In genomic region chr3:51968175-51968681, GRCh38 we compare ENCODE assay signal across 8 cellular contexts. TPM values are rescaled to one million over a fixed set of nuclear protein-coding genes. Genes with fewer than 3 reads are reported as not detected.
DNase-seq lines count a peak whose midpoint lies in the region; ATAC-seq and TF ChIP-seq lines count a peak whose summit lies in the region.

No MANE protein-coding gene starts in this region.

- H3K4me3 ChIP-seq in BJ (ENCODE audit: low read depth, low read length) = peak overlapping the region; percentile 45
- H3K4me3 ChIP-seq in HUES64 (ENCODE audit: low read length) = peak overlapping the region; percentile 81
- peak overlapping the region; percentile 58 for H3K4me3 ChIP-seq in astrocyte of the spinal cord (ENCODE audit: low read depth, low read length)
- peak overlapping the region; percentile 61 to 95 (median 67) for H3K4me3 ChIP-seq in thyroid gland (replicated peaks in 1 of 3)

- intact Hi-C loops in left colon (cut with DNase I, micrococcal nuclease) (no loop called here), thyroid gland (cut with DNase I) (no loop called here)

- ATAC-seq in left colon (peak; percentile 15), HG02623 (IDR thresholded peaks at IDR 0.05; ENCODE audit: unreplicated experiment) (no peak)

- POLR2A ChIA-PET in BJ (lab: Charles Lee) = no interaction called here

- DNase-seq in BJ (ENCODE audit: low read depth) = no peak
- no peak for DNase-seq in astrocyte of the spinal cord (ENCODE audit: low read depth, low spot score)
- DNase-seq in left colon = peak in 1 of 2 donors; percentile 48
- peak in 1 of 2 donors; percentile 36 for DNase-seq in thyroid gland
- DNase-seq in A172 (ENCODE audit: low spot score) = no peak
- DNase-seq in Ammon's horn (ENCODE audit: low spot score) = no peak

- TF ChIP-seq CTCF in BJ (IDR thresholded peaks at IDR 0.05; ENCODE audit: insufficient read depth, low read depth, low read length) (no peak), astrocyte of the spinal cord (IDR thresholded peaks at IDR 0.05; ENCODE audit: low read depth, low read length) (no peak), thyroid gland (IDR thresholded peaks at IDR 0.05) (no peak)

- CTCF ChIA-PET in BJ (lab: Yijun Ruan, JAX) = interaction anchor here (2.4 to 4.0 kb wide), 2 partner anchors 14 to 26 kb away, joined by 9 to 32 read pairs; partner anchors contain the start of genes ACY1, PARP3 and RRP9

- H3K4me1 ChIP-seq in HUES64 (ENCODE audit: insufficient read depth, low read length) = peaks cover 29% of the 10 kb centered on the region
- H3K4me1 ChIP-seq in thyroid gland = peaks cover 10 to 19% of the 10 kb centered on the region in 2 donors

- H3K9ac ChIP-seq in HUES64 (ENCODE audit: low read depth, low read length) = peak overlapping the region; percentile 95

- H3K9me3 ChIP-seq in HUES64 (ENCODE audit: insufficient read depth, low read depth, low read length) = no peaks in the 10 kb centered on the region
- H3K9me3 ChIP-seq in thyroid gland = no peaks in the 10 kb centered on the region

- no peaks in the 10 kb centered on the region for H3K27me3 ChIP-seq in BJ (ENCODE audit: control insufficient read depth, insufficient read depth, low read length)
- peaks cover 7% of the 10 kb centered on the region; the same call in 1 of the 2 replicates for H3K27me3 ChIP-seq in HUES64 (ENCODE audit: insufficient read depth, low read length)
- no peaks in the 10 kb centered on the region for H3K27me3 ChIP-seq in thyroid gland

- TF ChIP-seq POLR2A in thyroid gland (IDR thresholded peaks at IDR 0.05) = no peak

- H3K36me3 ChIP-seq in BJ (ENCODE audit: control insufficient read depth, insufficient read depth, low read length) (no peaks in the 10 kb centered on the region; the same call in 1 of the 2 replicates), HUES64 (ENCODE audit: insufficient read depth, low read length) (no peaks in the 10 kb centered on the region), thyroid gland (no peaks in the 10 kb centered on the region)

- WGBS in HUES64 = 7% methylated on average over 4 of the region's 11 CpGs
- WGBS in thyroid gland, 2 donors = 9 to 17% methylated on average over 7 to 10 of the region's 11 CpGs

- H3K27ac ChIP-seq in HUES64 (ENCODE audit: low read depth, low read length) (peak overlapping the region; percentile 94), thyroid gland (peak overlapping the region; percentile 78 to 83 (median 82))

- in situ Hi-C loops in astrocyte of the spinal cord (cut with HindIII; ENCODE audit: low sequenced_read_pairs) = no loop called here

RNA-seq across cellular contexts. Expression of gene PCBP4, which starts 1.0 kb away (rescaled TPM):
- polyA plus RNA-seq in BJ (2011; rRNA removed) = 55.9 and 88.7 TPM in 2 replicates
- 44.2 and 76.7 TPM in 2 replicates for polyA minus RNA-seq in BJ (2011; rRNA and poly(A)+ RNA removed)
- 28.1 TPM for polyA plus RNA-seq in HUES64 (2013, experiment 1 of 2)
- polyA plus RNA-seq in HUES64 (2013, experiment 2 of 2) = 39.0 TPM
- total RNA-seq in left colon (10 to 100 TPM; 23.3 to 27.4 TPM), thyroid gland (10 to 100 TPM; 22.2 to 66.2 (median 41.1) TPM)
- total RNA-seq in A172 (2014; rRNA removed; shearing (Covaris generic)) = 99.7 and 107 TPM in 2 replicates

RNA-seq across cellular contexts. Expression of gene ABHD14B, which starts 5.6 kb away (rescaled TPM):
- polyA plus RNA-seq in BJ (2011; rRNA removed) = 53.6 and 61.1 TPM in 2 replicates
- polyA minus RNA-seq in BJ (2011; rRNA and poly(A)+ RNA removed) = 24.5 and 35.5 TPM in 2 replicates
- polyA plus RNA-seq in HUES64 (2013, experiment 1 of 2) = 2.8 TPM
- polyA plus RNA-seq in HUES64 (2013, experiment 2 of 2) = 4.8 TPM
- 10 to 100 TPM; 81.5 to 96.7 TPM for total RNA-seq in left colon
- total RNA-seq in thyroid gland = 10 to 100 TPM; 64.5 to 94.9 (median 87.8) TPM
- total RNA-seq in A172 (2014; rRNA removed; shearing (Covaris generic)) = 21.2 and 21.5 TPM in 2 replicates

RNA-seq across cellular contexts. Expression of gene ABHD14A, which starts 6.6 kb away (rescaled TPM):
- polyA plus RNA-seq in BJ (2011; rRNA removed) = 10.7 and 16.5 TPM in 2 replicates
- 7.0 and 8.8 TPM in 2 replicates for polyA minus RNA-seq in BJ (2011; rRNA and poly(A)+ RNA removed)
- 4.6 TPM for polyA plus RNA-seq in HUES64 (2013, experiment 1 of 2)
- 6.8 TPM for polyA plus RNA-seq in HUES64 (2013, experiment 2 of 2)
- total RNA-seq in left colon (1 to 10 TPM; 6.1 to 8.6 TPM), thyroid gland (10 to 100 TPM; 20.0 to 91.9 (median 49.3) TPM)
- 4.2 and 10.2 TPM in 2 replicates for total RNA-seq in A172 (2014; rRNA removed; shearing (Covaris generic))

RNA-seq across cellular contexts. Expression of gene GPR62, which starts 13.0 kb away (rescaled TPM):
- polyA plus RNA-seq in BJ (2011; rRNA removed) = not detected in 2 replicates
- polyA minus RNA-seq in BJ (2011; rRNA and poly(A)+ RNA removed) = not detected in 2 replicates
- 0.10 TPM for polyA plus RNA-seq in HUES64 (2013, experiment 1 of 2)
- polyA plus RNA-seq in HUES64 (2013, experiment 2 of 2) = 0.13 TPM
- total RNA-seq in left colon = not detected
- total RNA-seq in thyroid gland = 1 to 10 TPM in 1 of 4 donors, under 1 TPM in 2, not detected in 1; 0.13 to 1.8 (median 0.56) TPM
- total RNA-seq in A172 (2014; rRNA removed; shearing (Covaris generic)) = not detected in 2 replicates

RNA-seq across cellular contexts. Expression of gene ACY1, which starts 15.1 kb away (rescaled TPM):
- polyA plus RNA-seq in BJ (2011; rRNA removed) = 31.7 and 55.7 TPM in 2 replicates
- polyA minus RNA-seq in BJ (2011; rRNA and poly(A)+ RNA removed) = 35.6 and 69.7 TPM in 2 replicates
- 32.2 TPM for polyA plus RNA-seq in HUES64 (2013, experiment 1 of 2)
- polyA plus RNA-seq in HUES64 (2013, experiment 2 of 2) = 43.2 TPM
- 100 to 1,000 TPM; 153 to 160 TPM for total RNA-seq in left colon
- 10 to 100 TPM; 34.9 to 98.8 (median 77.6) TPM for total RNA-seq in thyroid gland
- total RNA-seq in A172 (2014; rRNA removed; shearing (Covaris generic)) = 46.5 and 66.1 TPM in 2 replicates
